Comparison of ENCODE assay signal across 8 cellular contexts in the genomic region with DNA sequence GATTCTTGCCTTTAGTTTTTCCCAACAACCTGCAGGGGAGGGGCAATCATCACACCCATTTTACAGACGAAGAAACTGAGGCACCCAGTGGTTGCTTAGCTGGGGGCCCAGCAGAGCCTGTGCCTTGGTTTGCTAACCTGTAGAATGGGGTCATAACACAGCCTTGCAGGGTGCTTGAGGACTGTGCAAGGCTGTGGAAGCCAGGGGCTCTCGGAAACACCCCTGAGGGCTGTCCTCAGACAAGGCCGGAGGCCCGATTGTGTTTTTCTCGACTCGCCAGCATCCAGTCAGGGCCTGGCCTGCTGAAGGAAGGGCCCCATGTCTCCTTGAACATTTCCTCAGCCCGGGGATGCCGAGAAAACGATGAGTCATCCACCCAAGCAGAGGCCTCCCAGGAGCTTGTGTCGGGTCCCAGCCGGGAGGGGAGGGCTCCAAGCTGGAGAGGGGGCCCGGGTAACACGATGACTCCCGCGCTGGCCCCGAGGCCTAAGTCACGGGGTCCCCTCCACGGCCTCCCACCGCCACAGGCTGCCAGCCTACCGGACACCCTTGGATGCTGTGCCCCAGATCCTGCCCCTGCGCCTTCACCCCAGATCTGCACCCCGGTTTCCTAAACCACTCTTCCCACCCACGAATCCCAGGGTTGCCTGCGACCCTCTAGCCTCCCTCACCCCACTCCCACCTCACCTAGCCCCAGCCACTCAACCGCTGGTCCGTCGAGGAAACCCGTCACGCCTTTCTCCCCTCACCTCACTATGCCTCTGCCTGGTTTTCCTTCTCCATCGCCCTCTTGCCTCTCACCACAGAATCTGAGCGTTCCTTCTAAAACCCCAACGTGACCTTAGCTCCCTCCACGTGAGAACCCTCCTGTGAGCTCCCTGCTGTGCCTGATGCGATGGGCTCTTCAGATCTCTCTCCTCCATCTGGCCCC. TPM values are rescaled to one million over a fixed set of nuclear protein-coding genes. Genes with fewer than 3 reads are reported as not detected.
DNase-seq lines count a peak whose midpoint lies in the region; ATAC-seq, FAIRE-seq and TF ChIP-seq lines count a peak whose summit lies in the region.

No MANE protein-coding gene starts in this region.

- H3K4me3 Mint-ChIP-seq in natural killer cell = peak overlapping the region; percentile 30

- H3K9me3 ChIP-seq in ascending aorta = no peaks in the 10 kb centered on the region

- H3K27ac ChIP-seq in brain microvascular endothelial cell (peak overlapping the region; percentile 78), ascending aorta (no peak overlapping the region)

- H3K4me3 ChIP-seq in brain microvascular endothelial cell (ENCODE audit: low read depth, low read length) (peak overlapping the region; percentile 15), ascending aorta (no peak overlapping the region)

- intact Hi-C loops in natural killer cell (cut with micrococcal nuclease) (no loop called here), ascending aorta (cut with DNase I) (no loop called here)

- no peaks in the 10 kb centered on the region for H3K9me3 Mint-ChIP-seq in natural killer cell

- in situ Hi-C loops in brain microvascular endothelial cell (cut with HindIII; ENCODE audit: low pct_ligation_motif_present, low sequenced_read_pairs) = no loop called here

- DNase-seq in H54 (ENCODE audit: insufficient read length, low spot score) = peak; percentile 92
- DNase-seq in RKO (ENCODE audit: low spot score) = peak; percentile 55
- peak; percentile 91 for DNase-seq in brain microvascular endothelial cell
- no peak for DNase-seq in natural killer cell
- DNase-seq in ascending aorta (ENCODE audit: low spot score in 2 of 2) = no peak
- DNase-seq in NCI-H748 treated with DMSO at 0.1 percent for 48 hours (lab: John Stamatoyannopoulos, UW) = no peak
- DNase-seq in DMS153 (lab: John Stamatoyannopoulos, UW) = no peak

- no peak for TF ChIP-seq CTCF in brain microvascular endothelial cell (IDR thresholded peaks at IDR 0.05; ENCODE audit: low read depth, low read length, missing control alignments)
- no peak for TF ChIP-seq CTCF in natural killer cell (IDR thresholded peaks at IDR 0.05)
- no peak for TF ChIP-seq CTCF in ascending aorta (IDR thresholded peaks at IDR 0.05)

- no peaks in the 10 kb centered on the region for H3K4me1 ChIP-seq in ascending aorta

- 0 out of 2 replicates have a peak, but pooled peaks have one; percentile 15 for TF ChIP-seq POLR2A in H54 (IDR thresholded peaks at IDR 0.05; ENCODE audit: low read depth, low read length)

- no peaks in the 10 kb centered on the region for H3K36me3 Mint-ChIP-seq in natural killer cell

- H3K27me3 Mint-ChIP-seq in natural killer cell (ENCODE audit: low read depth in 2 of 2) = no peaks in the 10 kb centered on the region

- no peak for FAIRE-seq in H54 (lab: Jason Lieb, UNC)

- no peak overlapping the region for H3K27ac Mint-ChIP-seq in natural killer cell

- ATAC-seq in natural killer cell (peak in 2 of 3 donors; percentile 13 to 66), HG03342 (IDR thresholded peaks at IDR 0.05; ENCODE audit: unreplicated experiment) (no peak)

- no peaks in the 10 kb centered on the region for H3K36me3 ChIP-seq in brain microvascular endothelial cell (replicated peaks)
- no peaks in the 10 kb centered on the region for H3K36me3 ChIP-seq in ascending aorta

- peaks cover 30 to 63% of the 10 kb centered on the region in 2 donors for H3K4me1 Mint-ChIP-seq in natural killer cell

- no peaks in the 10 kb centered on the region for H3K27me3 ChIP-seq in brain microvascular endothelial cell (replicated peaks)
- H3K27me3 ChIP-seq in ascending aorta = no peaks in the 10 kb centered on the region

RNA-seq across cellular contexts. Expression of gene NOL4L, which starts 10.6 kb away (rescaled TPM):
- 100 to 1,000 TPM; 101 to 136 (median 114) TPM for total RNA-seq in natural killer cell
- total RNA-seq in ascending aorta = 19.8 TPM

Comparison
In these comparisons a context has a peak if more than half of its experiments do, and no peak if none do; other contexts are left out.
1. DNase-seq: peak in H54 (single experiment), RKO (single experiment) and brain microvascular endothelial cell (single experiment); none in natural killer cell (single experiment), ascending aorta (0 of 2), NCI-H748 treated with DMSO at 0.1 percent for 48 hours (single experiment) and DMS153 (single experiment).